8 cellular contexts compared by ENCODE assay signal in genomic region chr2:25566694-25567093, GRCh38.
A peak's percentile ranks its signal among the peaks of the same experiment; 100 is the strongest.
DNase-seq lines count a peak whose midpoint lies in the region; ATAC-seq and TF ChIP-seq lines count a peak whose summit lies in the region.

No MANE protein-coding gene starts in this region.

- H3K4me3 ChIP-seq in A673 (ENCODE audit: low read depth, low read length, poor library complexity, severe bottlenecking) (no peak overlapping the region), colonic mucosa (no peak overlapping the region)

- H3K36me3 ChIP-seq in A673 (ENCODE audit: insufficient read depth, low read length, poor library complexity, severe bottlenecking): no peaks in the 10 kb centered on the region
- H3K36me3 ChIP-seq in colonic mucosa: no peaks in the 10 kb centered on the region

- TF ChIP-seq CTCF in A673 (conservative IDR thresholded peaks at IDR 0.05; ENCODE audit: low read depth, low read length) (no peak), colonic mucosa (IDR thresholded peaks at IDR 0.05) (no peak)

- no peaks in the 10 kb centered on the region for H3K9me3 ChIP-seq in A673 (ENCODE audit: low read depth, low read length, poor library complexity, severe bottlenecking)
- H3K9me3 ChIP-seq in colonic mucosa: no peaks in the 10 kb centered on the region

- CTCF ChIA-PET in A673 (lab: Charles Lee): no interaction called here

- intact Hi-C loops in A673 (cut with micrococcal nuclease; ENCODE audit: unreplicated experiment): no loop called here
- intact Hi-C loops in colonic mucosa (cut with DNase I): no loop called here

- POLR2A ChIA-PET in A673 (lab: Charles Lee; ENCODE audit: low non-redundant PET): no interaction called here

- BruUV-seq in A673 (replicated peaks; lab: Mats Ljungman, UMichigan): no TSS peak

- DNase-seq in A673 (ENCODE audit: low spot score) (no peak), NCI-H748 (lab: John Stamatoyannopoulos, UW; ENCODE audit: unreplicated experiment) (no peak), middle frontal gyrus (ENCODE audit: extremely low spot score, low spot score) (no peak), NCI-H2196 treated with DMSO at 0.1 percent for 48 hours (lab: John Stamatoyannopoulos, UW; ENCODE audit: unreplicated experiment) (no peak), colonic mucosa (no peak)

- ATAC-seq in GM19351 (IDR thresholded peaks at IDR 0.05; ENCODE audit: unreplicated experiment): peak; percentile 75
- peak; percentile 70 for ATAC-seq in HG03571 (IDR thresholded peaks at IDR 0.05; ENCODE audit: unreplicated experiment)
- ATAC-seq in esophagus mucosa: peak; percentile 42

- H3K9ac ChIP-seq in colonic mucosa (ENCODE audit: low read depth in 2 of 2, low read length in 2 of 2): no peak overlapping the region

- peak overlapping the region; percentile 44 for H3K27ac ChIP-seq in A673 (ENCODE audit: low read depth, low read length, poor library complexity, severe bottlenecking)
- H3K27ac ChIP-seq in colonic mucosa: no peak overlapping the region

- H3K4me1 ChIP-seq in A673 (ENCODE audit: insufficient read depth, low read length, poor library complexity, severe bottlenecking) (peaks cover 8% of the 10 kb centered on the region), colonic mucosa (no peaks in the 10 kb centered on the region)

- H3K27me3 ChIP-seq in A673 (replicated peaks; ENCODE audit: insufficient read depth, low read depth, low read length, poor library complexity) (no peaks in the 10 kb centered on the region), colonic mucosa (no peaks in the 10 kb centered on the region)
